1 cellular context compared by ENCODE assay signal in genomic region chr3:170884109-170884930, GRCh38.
TF ChIP-seq lines count a peak whose summit lies in the region.
"Not testable (repeated sequence)": the region's sequence is repeated elsewhere in the genome, so short reads cannot be mapped to it uniquely, and the experiment has no call there.

No MANE protein-coding gene starts in this region.

TF ChIP-seq in K562, 482 proteins besides CTCF, POLR2A, EP300 and RAD21 (continued from another document):
- TF ChIP-seq MLLT1 (IDR thresholded peaks at IDR 0.05) (peak in 1 of 2 experiments; percentile 43; a peak in 1 of 4 replicates), E2F3 (CRISPR knock-in tag; IDR thresholded peaks at IDR 0.05) (peak; percentile 64; the same call in 1 of the 2 replicates), SMAD4 (CRISPR knock-in tag; conservative IDR thresholded peaks at IDR 0.05) (peak; percentile 68; the same call in 1 of the 2 replicates), ATF7 (IDR thresholded peaks at IDR 0.05) (peak; percentile 53; the same call in 1 of the 2 replicates), L3MBTL2 (IDR thresholded peaks at IDR 0.05) (peak; percentile 58; the same call in 1 of the 2 replicates), CEBPB (tag; IDR thresholded peaks at IDR 0.05) (peak; percentile 55; the same call in 1 of the 2 replicates), ATF1 (tag; IDR thresholded peaks at IDR 0.05) (peak; percentile 39; the same call in 1 of the 2 replicates)
- not testable (repeated sequence) for TF ChIP-seq ATF1 (CRISPR knock-in tag; IDR thresholded peaks at IDR 0.05)
TF ChIP-seq in K562: peak in this region for 45; not testable (repeated sequence) for 437.
